In genomic region chr4:41424541-41424940, GRCh38 we compare ENCODE assay signal across 1 cellular context.
TF ChIP-seq lines count a peak whose summit lies in the region.

No MANE protein-coding gene starts in this region.

TF ChIP-seq in endothelial cell of umbilical vein, 7 proteins besides CTCF, POLR2A, EP300 and RAD21 (continued from another document):
- TF ChIP-seq MYC (IDR thresholded peaks at IDR 0.05; ENCODE audit: low read depth, low read length) (no peak), EZH2 (IDR thresholded peaks at IDR 0.05; ENCODE audit: borderline replicate concordance, low read depth, low read length, severe bottlenecking) (no peak), POLR2AphosphoS5 (IDR thresholded peaks at IDR 0.05; ENCODE audit: insufficient read depth, low read depth, low read length) (no peak), MAX (IDR thresholded peaks at IDR 0.05; ENCODE audit: insufficient read depth, insufficient read length) (no peak), GATA2 (IDR thresholded peaks at IDR 0.05; ENCODE audit: insufficient read depth, insufficient read length, low read depth, low read length) (no peak)
